8 cellular contexts compared by ENCODE assay signal in genomic region chr2:231462729-231463465, GRCh38. TPM values are rescaled to one million over a fixed set of nuclear protein-coding genes. Genes with fewer than 3 reads are reported as not detected.
DNase-seq lines count a peak whose midpoint lies in the region; ATAC-seq, FAIRE-seq and TF ChIP-seq lines count a peak whose summit lies in the region.

No MANE protein-coding gene starts in this region.

- peak overlapping the region; percentile 91 for H3K4me3 ChIP-seq in adipocyte (ENCODE audit: low read length)
- peak overlapping the region; percentile 79 to 88 for H3K4me3 ChIP-seq in left lung
- peak overlapping the region; percentile 90 to 96 (median 94) for H3K4me3 ChIP-seq in thyroid gland (replicated peaks in 1 of 3)

- intact Hi-C loops in left lung (cut with DNase I) = no loop called here
- intact Hi-C loops in thyroid gland (cut with DNase I) = no loop called here

- H3K27me3 Mint-ChIP-seq in activated CD8-positive, alpha-beta memory T cell treated with anti-CD3 and anti-CD28 coated beads, Interleukin-2, amount 10 ng/mL, durations not matched to agents 7 days and 5 days = no peaks in the 10 kb centered on the region

- H3K27me3 ChIP-seq in adipocyte (replicated peaks; ENCODE audit: control insufficient read depth, insufficient read depth, low read length) = no peaks in the 10 kb centered on the region
- no peaks in the 10 kb centered on the region for H3K27me3 ChIP-seq in left lung
- H3K27me3 ChIP-seq in thyroid gland = no peaks in the 10 kb centered on the region

- H3K4me1 ChIP-seq in adipocyte (ENCODE audit: control insufficient read depth, insufficient read depth, low read length) (peaks cover 22% of the 10 kb centered on the region), left lung (peaks cover 20 to 59% of the 10 kb centered on the region in 2 donors), thyroid gland (peaks cover 18 to 23% of the 10 kb centered on the region in 2 donors)

- peaks cover 52% of the 10 kb centered on the region for H3K4me1 Mint-ChIP-seq in activated CD8-positive, alpha-beta memory T cell treated with anti-CD3 and anti-CD28 coated beads, Interleukin-2, amount 10 ng/mL, durations not matched to agents 7 days and 5 days

- FAIRE-seq in HTR-8/SVneo (lab: Jason Lieb, UNC) = no peak

- H3K9me3 ChIP-seq in adipocyte (ENCODE audit: control insufficient read depth, low read length) = no peaks in the 10 kb centered on the region
- H3K9me3 ChIP-seq in left lung = no peaks in the 10 kb centered on the region
- H3K9me3 ChIP-seq in thyroid gland = no peaks in the 10 kb centered on the region

- H3K9ac ChIP-seq in adipocyte (ENCODE audit: low read length) = peak overlapping the region; percentile 99

- DNase-seq in activated CD8-positive, alpha-beta memory T cell treated with anti-CD3 and anti-CD28 coated beads, Interleukin-2, amount 10 ng/mL, durations not matched to agents 7 days and 5 days = no peak
- no peak for DNase-seq in activated CD8-positive, alpha-beta memory T cell treated with anti-CD3 and anti-CD28 coated beads, Interleukin-2, amount 50 U/mL, for 4 hours
- no peak for DNase-seq in adipocyte (ENCODE audit: low read depth)
- no peak for DNase-seq in left lung
- DNase-seq in thyroid gland = no peak
- no peak for DNase-seq in HTR-8/SVneo (ENCODE audit: insufficient read length, low spot score)

- H3K36me3 Mint-ChIP-seq in activated CD8-positive, alpha-beta memory T cell treated with anti-CD3 and anti-CD28 coated beads, Interleukin-2, amount 10 ng/mL, durations not matched to agents 7 days and 5 days = peaks cover 54% of the 10 kb centered on the region

- CTCF ChIA-PET in activated CD8-positive, alpha-beta memory T cell treated with anti-CD3 and anti-CD28 coated beads, Interleukin-2, amount 10 ng/mL, durations not matched to agents 7 days and 5 days (lab: Charles Lee) = interaction anchor here (0.6 to 8.9 kb wide), 9 partner anchors 9 to 357 kb away, joined by 3 to 91 read pairs (median 4); no protein-coding TSS in a partner anchor

- H3K27ac ChIP-seq in left lung (peak overlapping the region; percentile 98), thyroid gland (peak overlapping the region in 1 of 3 donors; percentile 96)

- TF ChIP-seq CTCF in left lung (IDR thresholded peaks at IDR 0.05) = no peak
- TF ChIP-seq CTCF in thyroid gland (IDR thresholded peaks at IDR 0.05) = no peak

- peak overlapping the region; percentile 100 for H3K27ac Mint-ChIP-seq in activated CD8-positive, alpha-beta memory T cell treated with anti-CD3 and anti-CD28 coated beads, Interleukin-2, amount 10 ng/mL, durations not matched to agents 7 days and 5 days

- 16 to 19% methylated on average over 4 of the region's 4 CpGs for WGBS in thyroid gland, 2 donors

- no peak for ATAC-seq in activated CD8-positive, alpha-beta memory T cell treated with anti-CD3 and anti-CD28 coated beads, Interleukin-2, amount 10 ng/mL, durations not matched to agents 7 days and 5 days
- ATAC-seq in left lung (no peak), HG03280 (IDR thresholded peaks at IDR 0.05; ENCODE audit: unreplicated experiment) (no peak), GM18907 (IDR thresholded peaks at IDR 0.05; ENCODE audit: unreplicated experiment) (no peak)

- peak overlapping the region; percentile 87 for H3K4me3 Mint-ChIP-seq in activated CD8-positive, alpha-beta memory T cell treated with anti-CD3 and anti-CD28 coated beads, Interleukin-2, amount 10 ng/mL, durations not matched to agents 7 days and 5 days

- H3K9me3 Mint-ChIP-seq in activated CD8-positive, alpha-beta memory T cell treated with anti-CD3 and anti-CD28 coated beads, Interleukin-2, amount 10 ng/mL, durations not matched to agents 7 days and 5 days (ENCODE audit: low read depth) = no peaks in the 10 kb centered on the region

- no peak for TF ChIP-seq POLR2A in thyroid gland (IDR thresholded peaks at IDR 0.05)

- H3K36me3 ChIP-seq in adipocyte (ENCODE audit: control insufficient read depth, insufficient read depth, low read length, severe bottlenecking) (peaks cover 52% of the 10 kb centered on the region), left lung (peaks cover 12 to 50% of the 10 kb centered on the region in 2 donors), thyroid gland (peaks cover 46 to 48% of the 10 kb centered on the region in 2 donors)

RNA-seq across cellular contexts. Expression of gene NCL, which starts 1.4 kb away (rescaled TPM):
- 100 to 1,000 TPM; 634 to 820 TPM for total RNA-seq in activated CD8-positive, alpha-beta memory T cell treated with anti-CD3 and anti-CD28 coated beads, Interleukin-2, amount 10 ng/mL, durations not matched to agents 7 days and 5 days
- total RNA-seq in left lung (100 to 1,000 TPM; 280 to 434 TPM), thyroid gland (100 to 1,000 TPM in 2 of 4 donors, 10 to 100 TPM in 2; 83.9 to 126 (median 97.0) TPM)
